8 cellular contexts compared by ENCODE assay signal in genomic region chr4:184448828-184449227, GRCh38. TPM values are rescaled to one million over a fixed set of nuclear protein-coding genes. Genes with fewer than 3 reads are reported as not detected.
A peak's percentile ranks its signal among the peaks of the same experiment; 100 is the strongest.
DNase-seq lines count a peak whose midpoint lies in the region; ATAC-seq and TF ChIP-seq lines count a peak whose summit lies in the region.

No MANE protein-coding gene starts in this region.

- no peak for TF ChIP-seq POLR2A in esophagus squamous epithelium (IDR thresholded peaks at IDR 0.05)

- H3K27me3 Mint-ChIP-seq in naive thymus-derived CD8-positive, alpha-beta T cell = no peaks in the 10 kb centered on the region

- POLR2A ChIA-PET in RWPE1 (lab: Yijun Ruan, JAX; ENCODE audit: low non-redundant PET) = no interaction called here
- POLR2A ChIA-PET in naive thymus-derived CD8-positive, alpha-beta T cell (lab: Charles Lee) = no interaction called here

- H3K4me1 ChIP-seq in esophagus squamous epithelium = peaks cover 24 to 100% (median 44%) of the 10 kb centered on the region in 3 donors

- H3K4me1 Mint-ChIP-seq in naive thymus-derived CD8-positive, alpha-beta T cell = peaks cover 54 to 95% (median 89%) of the 10 kb centered on the region in 4 donors

- peak overlapping the region; percentile 15 to 60 (median 30) for H3K4me3 ChIP-seq in esophagus squamous epithelium

- H3K27ac ChIP-seq in RWPE1 (peak overlapping the region; percentile 54), esophagus squamous epithelium (peak overlapping the region; percentile 72 to 89 (median 78))

- H3K4me3 Mint-ChIP-seq in naive thymus-derived CD8-positive, alpha-beta T cell = peak overlapping the region; percentile 63 to 85 (median 76)

- intact Hi-C loops in esophagus squamous epithelium (cut with DNase I) = no loop called here

- H3K36me3 Mint-ChIP-seq in naive thymus-derived CD8-positive, alpha-beta T cell = peaks cover 0 to 38% (median 7%) of the 10 kb centered on the region in 3 donors

- CTCF ChIA-PET in RWPE1 (lab: Yijun Ruan, JAX) = no interaction called here

- TF ChIP-seq CTCF in RWPE1 (conservative IDR thresholded peaks at IDR 0.05; ENCODE audit: low read depth) (no peak), esophagus squamous epithelium (IDR thresholded peaks at IDR 0.05) (no peak)

- H3K9me3 ChIP-seq in esophagus squamous epithelium = no peaks in the 10 kb centered on the region

- 20 to 27% methylated on average over 7 to 10 of the region's 10 CpGs for WGBS in esophagus squamous epithelium, 2 donors

- H3K36me3 ChIP-seq in esophagus squamous epithelium = peaks cover 0 to 8% (median 0%) of the 10 kb centered on the region in 3 donors

- H3K27me3 ChIP-seq in esophagus squamous epithelium = no peaks in the 10 kb centered on the region

- DNase-seq in AG08396 (ENCODE audit: low spot score) (peak; percentile 85), RWPE1 (ENCODE audit: low spot score) (peak; percentile 25), esophagus squamous epithelium (lab: John Stamatoyannopoulos, UW) (no peak), SHP77 (lab: John Stamatoyannopoulos, UW) (no peak)
- peak in 1 of 10 donors; percentile 5 for DNase-seq in naive thymus-derived CD8-positive, alpha-beta T cell
- DNase-seq in stimulated activated naive CD4-positive, alpha-beta T cell treated with Interleukin-2 at 50 U/mL for 16 hours (lab: John Stamatoyannopoulos, UW) = no peak
- DNase-seq in activated CD4-positive, CD25-positive, alpha-beta regulatory T cell (lab: John Stamatoyannopoulos, UW) = no peak

- peak overlapping the region; percentile 76 to 95 (median 89) for H3K27ac Mint-ChIP-seq in naive thymus-derived CD8-positive, alpha-beta T cell

- no peaks in the 10 kb centered on the region for H3K9me3 Mint-ChIP-seq in naive thymus-derived CD8-positive, alpha-beta T cell

- ATAC-seq in GM21423 (IDR thresholded peaks at IDR 0.05; ENCODE audit: unreplicated experiment) = peak; percentile 46
- no peak for ATAC-seq in naive thymus-derived CD8-positive, alpha-beta T cell

RNA-seq across cellular contexts. Expression of gene IRF2, which starts 25.5 kb away (rescaled TPM):
- total RNA-seq in esophagus squamous epithelium = 10 to 100 TPM; 16.6 to 30.2 (median 23.4) TPM
- total RNA-seq in naive thymus-derived CD8-positive, alpha-beta T cell = 10 to 100 TPM; 62.6 to 77.1 TPM
- polyA plus RNA-seq in naive thymus-derived CD8-positive, alpha-beta T cell = 10 to 100 TPM; 72.7 to 80.7 (median 78.3) TPM

Comparison
In these comparisons a context has a peak if more than half of its experiments do, and no peak if none do; other contexts are left out.
1. DNase-seq: peak in AG08396 (single experiment) and RWPE1 (single experiment); none in esophagus squamous epithelium (single experiment), stimulated activated naive CD4-positive, alpha-beta T cell treated with Interleukin-2 at 50 U/mL for 16 hours (single experiment), activated CD4-positive, CD25-positive, alpha-beta regulatory T cell (0 of 4) and SHP77 (0 of 2).